35 cellular contexts compared by ENCODE assay signal in the genomic region with DNA sequence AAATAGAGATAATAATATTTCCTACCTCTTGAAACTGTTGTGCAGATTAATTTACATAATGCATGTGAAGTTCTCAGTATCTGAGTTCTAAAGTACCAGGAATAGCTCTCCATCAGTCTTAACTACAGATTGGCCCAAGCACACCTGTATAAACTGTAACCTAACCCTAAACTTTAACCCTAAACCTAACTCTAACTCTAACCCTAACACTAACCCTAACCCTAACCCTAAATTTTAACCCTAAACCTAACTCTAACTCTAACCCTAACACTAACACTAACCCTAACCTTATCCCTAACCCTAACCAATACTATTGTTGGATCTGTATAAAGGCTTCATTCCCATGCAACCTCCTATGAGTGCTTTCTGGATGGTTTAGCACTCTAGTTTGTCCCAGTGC.
"Had no signal": no experiment of that assay in that cellular context is flagged by ENCODE, and none has a peak within 500 bp of the region (broad histone marks: within the 10 kb centered on the region; RNA-seq: fewer than 3 reads in every experiment).

No MANE protein-coding gene starts in this region.

- H3K4me3 ChIP-seq: MG63 had no signal

- DNase-seq: Karpas-422, Kasumi-1, MG63, MV-4-11, NCI-H1048, NCI-H1092, NCI-H1092 treated with DMSO at 0.1 percent for 48 hours, NCI-H1105, NCI-H1105 treated with DMSO at 0.1 percent for 48 hours, NCI-H1417, NCI-H1417 treated with DMSO at 0.1 percent for 48 hours, NCI-H1436, NCI-H1436 treated with DMSO at 0.1 percent for 48 hours, NCI-H146, NCI-H1694, NCI-H1694 treated with DMSO at 0.1 percent for 48 hours, NCI-H187, NCI-H187 treated with DMSO at 0.1 percent for 48 hours, NCI-H1930, NCI-H2029, NCI-H2081, NCI-H2081 treated with DMSO at 0.1 percent for 48 hours, NCI-H2107, NCI-H2171, NCI-H2171 treated with DMSO at 0.1 percent for 48 hours, NCI-H2227 treated with DMSO at 0.1 percent for 48 hours, NCI-H226, NCI-H345, NCI-H446, NCI-H446 treated with DMSO at 0.1 percent for 48 hours, NCI-H510A, NCI-H510A treated with DMSO at 0.1 percent for 48 hours, NCI-H524, NCI-H524 treated with DMSO at 0.1 percent for 48 hours, NCI-H526 had no signal

- H3K27me3 ChIP-seq: MG63 had no signal

- H3K9me3 ChIP-seq: MG63 had no signal

- H3K36me3 ChIP-seq: MG63 had no signal
